ENCODE assay signal across 26 cellular contexts in the genomic region with DNA sequence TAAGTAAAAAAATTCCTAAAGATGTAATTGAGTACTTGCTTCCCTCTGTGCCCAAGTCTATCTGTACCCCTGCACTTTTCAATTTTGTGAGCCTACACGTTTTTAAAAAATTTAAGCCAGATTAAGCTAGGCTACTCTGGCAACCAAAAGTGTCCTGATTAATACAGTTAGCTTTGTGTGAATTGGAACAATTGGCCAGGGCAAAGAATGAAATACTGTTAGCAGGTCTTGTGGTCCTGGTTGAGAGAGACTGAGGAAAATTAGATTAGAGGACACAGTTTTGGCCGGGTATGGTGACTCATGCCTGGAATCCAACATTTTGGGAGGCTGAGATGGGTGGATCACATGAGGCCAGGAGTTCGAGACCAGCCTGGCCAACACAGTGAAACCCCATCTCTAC.
"Had no signal": no experiment of that assay in that cellular context is flagged by ENCODE, and none has a peak within 500 bp of the region (broad histone marks: within the 10 kb centered on the region; RNA-seq: fewer than 3 reads in every experiment).

No MANE protein-coding gene starts in this region.

- H3K27ac ChIP-seq: adrenal gland, breast epithelium, cardiac muscle cell had no signal

- ATAC-seq: activated CD4-positive, alpha-beta T cell treated with anti-CD3 and anti-CD28 coated beads for 36 hours; activated CD8-positive, alpha-beta memory T cell treated with anti-CD3 and anti-CD28 coated beads, Interleukin-2, amount 10 ng/mL, durations not matched to agents 7 days and 5 days; activated CD8-positive, alpha-beta T cell treated with anti-CD3 and anti-CD28 coated beads, Interleukin-2, amount 10 ng/mL, durations not matched to agents 7 days and 5 days; activated naive CD8-positive, alpha-beta T cell treated with anti-CD3 and anti-CD28 coated beads, Interleukin-2, amount 50 U/mL, for 24 hours; esophagus mucosa had no signal

- H3K36me3 ChIP-seq: adrenal gland, breast epithelium, cardiac muscle cell had no signal

- H3K9me3 ChIP-seq: adrenal gland, breast epithelium had no signal

- DNase-seq: activated CD4-positive, alpha-beta memory T cell treated with anti-CD3 and anti-CD28 coated beads for 36 hours; activated CD4-positive, alpha-beta T cell treated with anti-CD3 and anti-CD28 coated beads for 36 hours; activated CD4-positive, alpha-beta T cell treated with anti-CD3 and anti-CD28 coated beads, Interleukin-2, amount 10 ng/mL, durations not matched to agents 24 days and 14 days; activated CD4-positive, CD25-positive, alpha-beta regulatory T cell; activated CD4-positive, CD25-positive, alpha-beta regulatory T cell treated with anti-CD3 and anti-CD28 coated beads, Interleukin-2, amount 50 U/mL, for 72 hours; activated CD8-positive, alpha-beta memory T cell treated with anti-CD3 and anti-CD28 coated beads, Interleukin-2, amount 10 ng/mL, durations not matched to agents 7 days and 5 days; activated CD8-positive, alpha-beta memory T cell treated with anti-CD3 and anti-CD28 coated beads, Interleukin-2, amount 50 U/mL, for 4 hours; activated CD8-positive, alpha-beta T cell treated with anti-CD3 and anti-CD28 coated beads, Interleukin-2, amount 10 ng/mL, durations not matched to agents 7 days and 5 days; activated effector memory CD4-positive, alpha-beta T cell treated with anti-CD3 and anti-CD28 coated beads, Interleukin-2, amount 50 U/mL, for 16 hours; activated naive CD4-positive, alpha-beta T cell treated with anti-CD3 and anti-CD28 coated beads for 36 hours; activated naive CD8-positive, alpha-beta T cell treated with anti-CD3 and anti-CD28 coated beads for 36 hours; activated naive CD8-positive, alpha-beta T cell treated with anti-CD3 and anti-CD28 coated beads, Interleukin-2, amount 50 U/mL, for 24 hours; activated T-cell treated with anti-CD3 and anti-CD28 coated beads, Interleukin-2, amount 50 U/mL, for 1 hour; activated T-cell treated with anti-CD3 and anti-CD28 coated beads, Interleukin-2, amount 50 U/mL, for 48 hours; adrenal gland; amygdala; aorta; dorsolateral prefrontal cortex; effector memory CD4-positive, alpha-beta T cell; endodermal cell; head of caudate nucleus; T-helper 2 cell had no signal

- H3K27me3 ChIP-seq: adrenal gland, breast epithelium, cardiac muscle cell, dorsolateral prefrontal cortex had no signal

- H3K4me1 ChIP-seq: adrenal gland, breast epithelium had no signal

- H3K4me3 ChIP-seq: adrenal gland, breast epithelium, cardiac muscle cell, coronary artery, dorsolateral prefrontal cortex had no signal
